ENCODE assay signal across 21 cellular contexts in genomic region chr12:39294712-39295111, GRCh38.
DNase-seq lines count a peak whose midpoint lies in the region; ATAC-seq and TF ChIP-seq lines count a peak whose summit lies in the region.
"Had no signal": no experiment of that assay in that cellular context is flagged by ENCODE, and none has a peak within 500 bp of the region (broad histone marks: within the 10 kb centered on the region; RNA-seq: fewer than 3 reads in every experiment).

No MANE protein-coding gene starts in this region.

- POLR2A ChIA-PET in SK-N-SH (lab: Yijun Ruan, JAX), result no interaction called here

- no peak overlapping the region for H3K4me2 ChIP-seq in SK-N-SH
- H3K4me2 ChIP-seq: BLaER1 had no signal

- peaks cover 3% of the 10 kb centered on the region for H3K9me3 Mint-ChIP-seq in stimulated activated effector memory CD8-positive, alpha-beta T cell treated with anti-CD3 and anti-CD28 coated beads, Interleukin-12 subunit alpha, Interleukin-12 subunit beta, amount 100 ng/mL, for 72 hours
- H3K9me3 Mint-ChIP-seq: natural killer cell had no signal

- no peak for ATAC-seq in SK-N-SH treated with all-trans-retinoic acid at 6 μM for 48 hours
- ATAC-seq in stimulated activated effector memory CD8-positive, alpha-beta T cell treated with anti-CD3 and anti-CD28 coated beads, Interleukin-12 subunit alpha, Interleukin-12 subunit beta, amount 100 ng/mL, for 72 hours, result no peak
- ATAC-seq: activated CD8-positive, alpha-beta T cell treated with anti-CD3 and anti-CD28 coated beads, Interleukin-2, amount 10 ng/mL, durations not matched to agents 7 days and 5 days; activated naive CD8-positive, alpha-beta T cell treated with anti-CD3 and anti-CD28 coated beads, Interleukin-2, amount 50 U/mL, for 24 hours; left lobe of liver; natural killer cell; PC-3; T-cell had no signal

- no peak for TF ChIP-seq CTCF in SK-N-SH (IDR thresholded peaks at IDR 0.05)

- 0 out of 2 replicates have a peak, but pooled peaks have one; percentile 1 for TF ChIP-seq RAD21 in SK-N-SH (IDR thresholded peaks at IDR 0.05; ENCODE audit: low read length)

- TF ChIP-seq EP300 in SK-N-SH (IDR thresholded peaks at IDR 0.05; ENCODE audit: borderline replicate concordance in 1 of 2, low read depth in 1 of 2, low read length in 1 of 2), result peak in 1 of 2 experiments; percentile 12; a peak in 1 of 4 replicates

- no peaks in the 10 kb centered on the region for H3F3A ChIP-seq in SK-N-SH (replicated peaks; ENCODE audit: insufficient read depth)

- CTCF ChIA-PET in SK-N-SH (lab: Yijun Ruan, JAX), result interaction anchor here (4.7 kb wide), 1 partner anchor 22 kb away, joined by 34 read pairs; no protein-coding TSS in a partner anchor

- peak overlapping the region in 1 of 2 experiments; percentile 76; a peak in 2 of 4 replicates for H3K27ac ChIP-seq in SK-N-SH (ENCODE audit: low read depth in 2 of 2, low read length in 1 of 2)
- peak overlapping the region; percentile 4 for H3K27ac ChIP-seq in HUES48 (ENCODE audit: low read depth, low read length)
- H3K27ac ChIP-seq: BLaER1, sigmoid colon, transverse colon had no signal

- no peak overlapping the region for H2AFZ ChIP-seq in SK-N-SH (ENCODE audit: low read depth)

- H3K36me3 Mint-ChIP-seq in stimulated activated effector memory CD8-positive, alpha-beta T cell treated with anti-CD3 and anti-CD28 coated beads, Interleukin-12 subunit alpha, Interleukin-12 subunit beta, amount 100 ng/mL, for 72 hours, result peaks cover 24% of the 10 kb centered on the region

- H3K9ac ChIP-seq in SK-N-SH (no peak overlapping the region), HUES48 (ENCODE audit: low read depth, low read length) (no peak overlapping the region)
- H3K9ac ChIP-seq: BLaER1 had no signal

- H3K27me3 ChIP-seq in SK-N-SH (ENCODE audit: insufficient read depth) (no peaks in the 10 kb centered on the region), HUES48 (ENCODE audit: control insufficient read depth, insufficient read depth, low read length) (no peaks in the 10 kb centered on the region)
- H3K27me3 ChIP-seq: BLaER1, sigmoid colon, transverse colon had no signal

- no peaks in the 10 kb centered on the region for H3K9me3 ChIP-seq in SK-N-SH
- H3K9me3 ChIP-seq in HUES48 (ENCODE audit: control insufficient read depth, insufficient read depth, low read length), result no peaks in the 10 kb centered on the region
- H3K9me3 ChIP-seq: BLaER1, sigmoid colon, transverse colon had no signal

- H3K79me2 ChIP-seq in SK-N-SH (ENCODE audit: insufficient read depth), result no peaks in the 10 kb centered on the region

- peaks cover 6% of the 10 kb centered on the region for H3K4me1 Mint-ChIP-seq in stimulated activated effector memory CD8-positive, alpha-beta T cell treated with anti-CD3 and anti-CD28 coated beads, Interleukin-12 subunit alpha, Interleukin-12 subunit beta, amount 100 ng/mL, for 72 hours
- H3K4me1 Mint-ChIP-seq: activated naive CD8-positive, alpha-beta T cell treated with anti-CD3 and anti-CD28 coated beads, Interleukin-2, amount 50 U/mL, for 24 hours; T-cell had no signal

- no peak overlapping the region for H3K27ac Mint-ChIP-seq in stimulated activated effector memory CD8-positive, alpha-beta T cell treated with anti-CD3 and anti-CD28 coated beads, Interleukin-12 subunit alpha, Interleukin-12 subunit beta, amount 100 ng/mL, for 72 hours
- H3K27ac Mint-ChIP-seq: activated CD8-positive, alpha-beta T cell treated with anti-CD3 and anti-CD28 coated beads, Interleukin-2, amount 10 ng/mL, durations not matched to agents 7 days and 5 days; activated naive CD8-positive, alpha-beta T cell treated with anti-CD3 and anti-CD28 coated beads, Interleukin-2, amount 50 U/mL, for 24 hours; natural killer cell; T-cell had no signal

- 96% methylated on average over 2 of the region's 2 CpGs for WGBS in SK-N-SH (ENCODE audit: low lambda C conversion rate)

- DNase-seq in SK-N-SH (peak; percentile 36), globus pallidus (ENCODE audit: low spot score) (peak; percentile 20), pons (ENCODE audit: low spot score) (peak; percentile 31), AG20443 (ENCODE audit: low spot score) (no peak)
- no peak for DNase-seq in stimulated activated CD4-positive, alpha-beta T cell treated with anti-CD3 and anti-CD28 coated beads, Interleukin-15, amount 100 ng/mL, for 24 hours
- DNase-seq in stimulated activated effector memory CD8-positive, alpha-beta T cell treated with anti-CD3 and anti-CD28 coated beads, Interleukin-12 subunit alpha, Interleukin-12 subunit beta, amount 100 ng/mL, for 72 hours (ENCODE audit: low spot score in 2 of 2), result no peak
- DNase-seq: activated CD8-positive, alpha-beta T cell treated with anti-CD3 and anti-CD28 coated beads, Interleukin-2, amount 10 ng/mL, durations not matched to agents 7 days and 5 days; activated effector memory CD4-positive, alpha-beta T cell treated with anti-CD3 and anti-CD28 coated beads, Interleukin-2, amount 50 U/mL, for 16 hours; activated naive CD8-positive, alpha-beta T cell treated with anti-CD3 and anti-CD28 coated beads, Interleukin-2, amount 50 U/mL, for 24 hours; natural killer cell; NCI-H748 treated with DMSO at 0.1 percent for 48 hours; PC-3; posterior cingulate gyrus; SHP77; sigmoid colon; T-cell; transverse colon had no signal

- peaks cover 0 to 11% of the 10 kb centered on the region in 2 experiments; a peak in 2 of 4 replicates for H3K4me1 ChIP-seq in SK-N-SH (ENCODE audit: control insufficient read depth in 1 of 2, insufficient read depth in 2 of 2, low read depth in 1 of 2, low read length in 1 of 2)
- 0 out of 2 replicates have a peak, but pooled peaks cover 3% of the 10 kb centered on the region for H3K4me1 ChIP-seq in HUES48 (ENCODE audit: control insufficient read depth, insufficient read depth, low read length)
- H3K4me1 ChIP-seq: BLaER1, sigmoid colon, transverse colon had no signal

- H3K36me3 ChIP-seq in SK-N-SH (replicated peaks in 1 of 2; ENCODE audit: control insufficient read depth in 1 of 2, insufficient read depth in 2 of 2, low read length in 1 of 2) (peaks cover 0 to 12% of the 10 kb centered on the region in 2 experiments), HUES48 (ENCODE audit: control insufficient read depth, insufficient read depth, low read length) (no peaks in the 10 kb centered on the region)
- H3K36me3 ChIP-seq: BLaER1, sigmoid colon, transverse colon had no signal

- no peaks in the 10 kb centered on the region for H4K20me1 ChIP-seq in SK-N-SH (ENCODE audit: insufficient read depth)
- H4K20me1 ChIP-seq: BLaER1 had no signal

- H3K9me2 ChIP-seq in SK-N-SH, result no peaks in the 10 kb centered on the region

- H3K4me3 Mint-ChIP-seq in stimulated activated effector memory CD8-positive, alpha-beta T cell treated with anti-CD3 and anti-CD28 coated beads, Interleukin-12 subunit alpha, Interleukin-12 subunit beta, amount 100 ng/mL, for 72 hours, result no peak overlapping the region
- H3K4me3 Mint-ChIP-seq: activated CD8-positive, alpha-beta T cell treated with anti-CD3 and anti-CD28 coated beads, Interleukin-2, amount 10 ng/mL, durations not matched to agents 7 days and 5 days; activated naive CD8-positive, alpha-beta T cell treated with anti-CD3 and anti-CD28 coated beads, Interleukin-2, amount 50 U/mL, for 24 hours; natural killer cell; T-cell had no signal

- H3K4me3 ChIP-seq in SK-N-SH (ENCODE audit: low read depth in 2 of 2, low read length in 1 of 2) (no peak overlapping the region), HUES48 (ENCODE audit: low read depth, low read length) (no peak overlapping the region)
- H3K4me3 ChIP-seq: BLaER1, sigmoid colon, transverse colon had no signal

TF ChIP-seq in SK-N-SH, 30 proteins besides CTCF, POLR2A, EP300 and RAD21:
- TF ChIP-seq MXI1 (IDR thresholded peaks at IDR 0.05; ENCODE audit: low read depth, low read length) (peak; percentile 31; the same call in 1 of the 2 replicates), FOXJ3 (CRISPR knock-in tag; IDR thresholded peaks at IDR 0.05) (0 out of 2 replicates have a peak, but pooled peaks have one; percentile 51), GATA2 (CRISPR knock-in tag; IDR thresholded peaks at IDR 0.05) (peak; percentile 72), SIN3A (IDR thresholded peaks at IDR 0.05; ENCODE audit: borderline replicate concordance, low read depth, low read length) (no peak)

TF ChIP-seq in SK-N-SH treated with all-trans-retinoic acid at 6 μM for 48 hours, 23 proteins besides CTCF, POLR2A, EP300 and RAD21 (continues in another document):
- TF ChIP-seq ESRRG (CRISPR knock-in tag; IDR thresholded peaks at IDR 0.05), result no peak
- TF ChIP-seq PPARA (CRISPR knock-in tag; IDR thresholded peaks at IDR 0.05; ENCODE audit: borderline replicate concordance), result no peak
- TF ChIP-seq RARB (CRISPR knock-in tag; IDR thresholded peaks at IDR 0.05), result no peak
- no peak for TF ChIP-seq ZNF8 (CRISPR knock-in tag; IDR thresholded peaks at IDR 0.05)
- no peak for TF ChIP-seq ZNF70 (CRISPR knock-in tag; IDR thresholded peaks at IDR 0.05)
- no peak for TF ChIP-seq POU6F1 (CRISPR knock-in tag; IDR thresholded peaks at IDR 0.05; ENCODE audit: borderline replicate concordance, low read depth)
- no peak for TF ChIP-seq BACH2 (CRISPR knock-in tag; IDR thresholded peaks at IDR 0.05; ENCODE audit: borderline replicate concordance)
- no peak for TF ChIP-seq SNAI2 (CRISPR knock-in tag; IDR thresholded peaks at IDR 0.05)
- TF ChIP-seq ZFP30 (CRISPR knock-in tag; IDR thresholded peaks at IDR 0.05), result no peak
- TF ChIP-seq OSR1 (CRISPR knock-in tag; IDR thresholded peaks at IDR 0.05), result no peak

Comparison
In these comparisons a context has a peak if more than half of its experiments do, and no peak if none do; other contexts are left out.
1. DNase-seq: peak in SK-N-SH (single experiment), globus pallidus (single experiment) and pons (single experiment); none in stimulated activated CD4-positive, alpha-beta T cell treated with anti-CD3 and anti-CD28 coated beads, Interleukin-15, amount 100 ng/mL, for 24 hours (single experiment), stimulated activated effector memory CD8-positive, alpha-beta T cell treated with anti-CD3 and anti-CD28 coated beads, Interleukin-12 subunit alpha, Interleukin-12 subunit beta, amount 100 ng/mL, for 72 hours (0 of 2) and AG20443 (single experiment).